In the genomic region with DNA sequence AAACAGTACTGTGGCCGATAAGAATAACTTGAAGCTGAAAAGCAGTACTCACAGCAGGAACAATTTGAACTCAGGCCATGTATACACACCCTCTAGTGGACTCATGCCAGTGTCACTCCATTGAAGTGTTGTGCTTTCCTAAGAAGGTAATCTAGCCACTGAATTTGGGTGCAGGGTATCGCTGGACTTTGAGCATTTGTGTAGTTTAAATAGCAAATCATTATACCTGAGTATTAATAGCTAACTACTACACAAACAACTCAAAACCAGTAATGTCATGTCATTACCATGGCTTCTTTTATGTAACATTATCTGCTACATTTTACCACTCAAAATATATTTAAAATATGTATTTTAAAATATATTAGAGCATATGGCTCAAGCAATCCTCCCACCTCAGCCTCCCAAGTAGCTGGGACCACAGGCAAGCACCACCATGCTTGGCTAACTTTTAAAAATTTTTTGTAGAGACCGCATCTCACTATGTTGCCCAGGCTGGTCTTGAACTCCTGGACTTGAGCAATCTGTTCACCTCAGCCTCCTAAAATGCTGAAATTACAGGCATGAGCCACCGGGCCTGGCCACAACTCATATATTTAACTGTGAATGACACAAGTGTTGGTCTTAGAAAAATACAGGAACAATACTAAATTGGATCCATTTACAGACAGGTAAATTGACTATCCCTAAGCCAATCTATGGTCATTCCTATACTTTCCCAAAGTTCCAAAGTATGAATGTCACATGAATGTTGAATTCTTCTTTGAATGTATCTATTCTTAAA, we compare ENCODE assay signal across 11 cellular contexts. TPM values are rescaled to one million over a fixed set of nuclear protein-coding genes. Genes with fewer than 3 reads are reported as not detected.
DNase-seq lines count a peak whose midpoint lies in the region; ATAC-seq and TF ChIP-seq lines count a peak whose summit lies in the region.
"Had no signal": no experiment of that assay in that cellular context is flagged by ENCODE, and none has a peak within 500 bp of the region (broad histone marks: within the 10 kb centered on the region; RNA-seq: fewer than 3 reads in every experiment).

No MANE protein-coding gene starts in this region.

- DNase-seq in Calu3 (peak; percentile 48), Kasumi-1 (lab: John Stamatoyannopoulos, UW) (peak; percentile 48 to 50), colonic mucosa (peak; percentile 36), lower lobe of right lung (no peak), H7 (no peak), NCI-H1930 (lab: John Stamatoyannopoulos, UW) (no peak), GOT3 (lab: John Stamatoyannopoulos, UW) (no peak)
- DNase-seq in stimulated activated CD4-positive, alpha-beta T cell treated with anti-CD3 and anti-CD28 coated beads, Interleukin-15, amount 100 ng/mL, for 24 hours, result no peak
- DNase-seq: activated naive CD8-positive, alpha-beta T cell treated with anti-CD3 and anti-CD28 coated beads for 36 hours; NCI-H1436; ovary had no signal

- intact Hi-C loops in Calu3 (cut with micrococcal nuclease; ENCODE audit: unreplicated experiment), result no loop called here
- intact Hi-C loops in colonic mucosa (cut with DNase I), result no loop called here
- intact Hi-C loops in lower lobe of right lung (cut with DNase I), result no loop called here

- H3K27ac ChIP-seq in colonic mucosa, result no peak overlapping the region
- H3K27ac ChIP-seq in lower lobe of right lung, result peak overlapping the region; percentile 14
- H3K27ac ChIP-seq: ovary had no signal

- H3K4me3 ChIP-seq in colonic mucosa (no peak overlapping the region), lower lobe of right lung (no peak overlapping the region), H7 (ENCODE audit: insufficient read depth, low read depth, low read length) (no peak overlapping the region)
- H3K4me3 ChIP-seq: ovary had no signal

- H3K36me3 ChIP-seq in colonic mucosa, result peaks cover 6% of the 10 kb centered on the region
- H3K36me3 ChIP-seq in lower lobe of right lung, result peaks cover 79% of the 10 kb centered on the region
- peaks cover 22% of the 10 kb centered on the region for H3K36me3 ChIP-seq in H7 (replicated peaks; ENCODE audit: control insufficient read depth, insufficient read depth, low read length)
- H3K36me3 ChIP-seq: ovary had no signal

- TF ChIP-seq CTCF in Calu3 (IDR thresholded peaks at IDR 0.05; ENCODE audit: unreplicated experiment), result no peak
- peak; percentile 13 for TF ChIP-seq CTCF in colonic mucosa (IDR thresholded peaks at IDR 0.05)
- no peak for TF ChIP-seq CTCF in lower lobe of right lung (IDR thresholded peaks at IDR 0.05)

- H3K27me3 ChIP-seq in colonic mucosa (no peaks in the 10 kb centered on the region), lower lobe of right lung (ENCODE audit: low read depth) (no peaks in the 10 kb centered on the region), H7 (ENCODE audit: control insufficient read depth, insufficient read depth, low read length) (no peaks in the 10 kb centered on the region)
- H3K27me3 ChIP-seq: ovary had no signal

- no peaks in the 10 kb centered on the region for H3K27me3 Mint-ChIP-seq in Calu3 (ENCODE audit: unreplicated experiment)
- H3K27me3 Mint-ChIP-seq: activated naive CD8-positive, alpha-beta T cell treated with anti-CD3 and anti-CD28 coated beads for 36 hours had no signal

- peaks cover 66% of the 10 kb centered on the region for H3K36me3 Mint-ChIP-seq in Calu3 (ENCODE audit: insufficient read depth, unreplicated experiment)

- BruUV-seq in Calu3 (replicated peaks; lab: Mats Ljungman, UMichigan), result no TSS peak

- H3K9me3 ChIP-seq in colonic mucosa (no peaks in the 10 kb centered on the region), lower lobe of right lung (no peaks in the 10 kb centered on the region)
- H3K9me3 ChIP-seq: ovary had no signal

- H3K4me1 Mint-ChIP-seq in Calu3 (ENCODE audit: low read depth, unreplicated experiment), result peaks cover 12% of the 10 kb centered on the region

- no peak overlapping the region for H3K27ac Mint-ChIP-seq in Calu3 (ENCODE audit: unreplicated experiment)

- H3K9me3 Mint-ChIP-seq in Calu3 (ENCODE audit: low read depth, unreplicated experiment), result no peaks in the 10 kb centered on the region
- H3K9me3 Mint-ChIP-seq: activated naive CD8-positive, alpha-beta T cell treated with anti-CD3 and anti-CD28 coated beads for 36 hours had no signal

- H3K4me3 Mint-ChIP-seq in Calu3 (ENCODE audit: low read depth, unreplicated experiment), result no peak overlapping the region
- H3K4me3 Mint-ChIP-seq: activated naive CD8-positive, alpha-beta T cell treated with anti-CD3 and anti-CD28 coated beads for 36 hours had no signal

- CTCF ChIA-PET in Calu3 (lab: Charles Lee), result interaction anchor here (0.7 to 0.9 kb wide), 4 partner anchors 15 to 26 kb away, joined by 3 to 4 read pairs (median 3); a partner anchor contains a TSS

- H3K4me1 ChIP-seq in colonic mucosa (no peaks in the 10 kb centered on the region), lower lobe of right lung (peaks cover 45% of the 10 kb centered on the region)

- ATAC-seq in lower lobe of right lung, result peak; percentile 93 to 94

- H3K9ac ChIP-seq in colonic mucosa (ENCODE audit: low read depth in 2 of 2, low read length in 2 of 2), result no peak overlapping the region

RNA-seq across cellular contexts. Expression of a gene that starts 25.6 kb away (rescaled TPM):
- total RNA-seq in Calu3 (2022) (24.9 and 26.7 TPM in 2 replicates), colonic mucosa (10 to 100 TPM; 21.4 to 26.8 TPM), lower lobe of right lung (37.9 TPM)
- 3.5 and 5.9 TPM in 2 replicates for total RNA-seq in H7 (2014; rRNA removed; shearing (Covaris generic))

RNA-seq across cellular contexts. Expression of a gene that starts 28.1 kb away (rescaled TPM):
- total RNA-seq in Calu3 (2022) (222 and 260 TPM in 2 replicates), colonic mucosa (100 to 1,000 TPM; 116 to 182 TPM), lower lobe of right lung (132 TPM)
- 132 and 136 TPM in 2 replicates for total RNA-seq in H7 (2014; rRNA removed; shearing (Covaris generic))

Comparison
In these comparisons a context has a peak if more than half of its experiments do, and no peak if none do; other contexts are left out.
1. DNase-seq: peak in Calu3 (single experiment), Kasumi-1 (2 of 2) and colonic mucosa (single experiment); none in lower lobe of right lung (single experiment), H7 (single experiment), NCI-H1930 (0 of 2), stimulated activated CD4-positive, alpha-beta T cell treated with anti-CD3 and anti-CD28 coated beads, Interleukin-15, amount 100 ng/mL, for 24 hours (single experiment) and GOT3 (single experiment).